In genomic region chr21:18244721-18245486, GRCh38 we compare ENCODE assay signal across 9 cellular contexts. TPM values are rescaled to one million over a fixed set of nuclear protein-coding genes. Genes with fewer than 3 reads are reported as not detected.
DNase-seq lines count a peak whose midpoint lies in the region; ATAC-seq and TF ChIP-seq lines count a peak whose summit lies in the region.
"Had no signal": no experiment of that assay in that cellular context is flagged by ENCODE, and none has a peak within 500 bp of the region (broad histone marks: within the 10 kb centered on the region; RNA-seq: fewer than 3 reads in every experiment).

A gene with protein sequence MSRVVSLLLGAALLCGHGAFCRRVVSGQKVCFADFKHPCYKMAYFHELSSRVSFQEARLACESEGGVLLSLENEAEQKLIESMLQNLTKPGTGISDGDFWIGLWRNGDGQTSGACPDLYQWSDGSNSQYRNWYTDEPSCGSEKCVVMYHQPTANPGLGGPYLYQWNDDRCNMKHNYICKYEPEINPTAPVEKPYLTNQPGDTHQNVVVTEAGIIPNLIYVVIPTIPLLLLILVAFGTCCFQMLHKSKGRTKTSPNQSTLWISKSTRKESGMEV (plus strand): TSS chr21:18244833. CDS start chr21:18245224, 391 bp downstream.

- no peak within 1 kb of the TSS for H3K4me2 ChIP-seq in GM23248 (ENCODE audit: unreplicated experiment)

- H2AFZ ChIP-seq in GM23248, result no peak within 1 kb of the TSS

- WGBS in ectodermal cell, 2 experiments, result 2 to 3% methylated on average over 70 to 72 of the region's 72 CpGs
- 6 to 7% methylated on average over 63 to 65 of the region's 72 CpGs for WGBS in GM23248 (ENCODE audit: low coverage in 1 of 2, low lambda C conversion rate in 2 of 2, missing lambda C conversion rate in 2 of 2), 2 experiments

- peak within 1 kb of the TSS; percentile 26 for H3K4me3 Mint-ChIP-seq in stimulated activated naive CD8-positive, alpha-beta T cell treated with anti-CD3 and anti-CD28 coated beads, Interleukin-15, Interleukin-2, amounts not matched to agents 100 ng/mL and 50 ng/mL, for 24 hours

- intact Hi-C loops in lower lobe of right lung (cut with DNase I), result no loop called here

- no peaks in the 10 kb centered on the region for H3F3A ChIP-seq in GM23248 (ENCODE audit: insufficient read depth)

- H3K4me1 ChIP-seq in ectodermal cell (ENCODE audit: control insufficient read depth, insufficient read depth, low read length) (no peaks in the 10 kb centered on the region), lower lobe of right lung (peaks cover 9% of the 10 kb centered on the region), GM23248 (ENCODE audit: insufficient read depth) (no peaks in the 10 kb centered on the region)

- no peaks in the 10 kb centered on the region for H3K79me2 ChIP-seq in GM23248 (ENCODE audit: insufficient read depth)

- H3K27me3 ChIP-seq in ectodermal cell (ENCODE audit: control insufficient read depth, insufficient read depth, low read length, poor library complexity, severe bottlenecking) (peaks cover 48% of the 10 kb centered on the region), lower lobe of right lung (ENCODE audit: low read depth) (peaks cover 23% of the 10 kb centered on the region), GM23248 (replicated peaks; ENCODE audit: insufficient read depth) (no peaks in the 10 kb centered on the region)

- TF ChIP-seq CTCF in lower lobe of right lung (IDR thresholded peaks at IDR 0.05), result no peak

- H3K9me2 ChIP-seq in GM23248 (ENCODE audit: insufficient read depth), result no peaks in the 10 kb centered on the region

- H3K36me3 Mint-ChIP-seq in stimulated activated naive CD8-positive, alpha-beta T cell treated with anti-CD3 and anti-CD28 coated beads, Interleukin-15, Interleukin-2, amounts not matched to agents 100 ng/mL and 50 ng/mL, for 24 hours (ENCODE audit: low read depth), result no peaks in the 10 kb centered on the region

- ATAC-seq in lower lobe of right lung, result peak; percentile 30 to 55
- ATAC-seq in HG03460 (IDR thresholded peaks at IDR 0.05; ENCODE audit: unreplicated experiment), result no peak

- H3K9me3 ChIP-seq in ectodermal cell (ENCODE audit: control insufficient read depth, low read length), result no peaks in the 10 kb centered on the region
- H3K9me3 ChIP-seq in lower lobe of right lung, result no peaks in the 10 kb centered on the region
- no peaks in the 10 kb centered on the region for H3K9me3 ChIP-seq in GM23248 (ENCODE audit: low read depth)
- H3K9me3 ChIP-seq: neutrophil had no signal

- H3K9me3 Mint-ChIP-seq in stimulated activated naive CD8-positive, alpha-beta T cell treated with anti-CD3 and anti-CD28 coated beads, Interleukin-15, Interleukin-2, amounts not matched to agents 100 ng/mL and 50 ng/mL, for 24 hours, result no peaks in the 10 kb centered on the region

- H3K4me1 Mint-ChIP-seq in stimulated activated naive CD8-positive, alpha-beta T cell treated with anti-CD3 and anti-CD28 coated beads, Interleukin-15, Interleukin-2, amounts not matched to agents 100 ng/mL and 50 ng/mL, for 24 hours (ENCODE audit: low read depth), result no peaks in the 10 kb centered on the region

- peak within 1 kb of the TSS; percentile 53 for H3K4me3 ChIP-seq in ectodermal cell (ENCODE audit: insufficient read depth, low read depth, low read length)
- H3K4me3 ChIP-seq in lower lobe of right lung, result peak within 1 kb of the TSS; percentile 43
- no peak within 1 kb of the TSS for H3K4me3 ChIP-seq in GM23248

- H3K9ac ChIP-seq in GM23248, result no peak within 1 kb of the TSS

- H4K20me1 ChIP-seq in GM23248 (ENCODE audit: insufficient read depth), result no peaks in the 10 kb centered on the region

- DNase-seq in NCI-H1092 treated with DMSO at 0.1 percent for 48 hours (lab: John Stamatoyannopoulos, UW), result peak; percentile 58
- no peak for DNase-seq in lower lobe of right lung
- DNase-seq in GM23248, result no peak
- no peak for DNase-seq in foreskin melanocyte

- H3K27me3 Mint-ChIP-seq in stimulated activated naive CD8-positive, alpha-beta T cell treated with anti-CD3 and anti-CD28 coated beads, Interleukin-15, Interleukin-2, amounts not matched to agents 100 ng/mL and 50 ng/mL, for 24 hours, result peaks cover 28% of the 10 kb centered on the region

- H3K36me3 ChIP-seq in ectodermal cell (ENCODE audit: control insufficient read depth, insufficient read depth, low read length) (no peaks in the 10 kb centered on the region), lower lobe of right lung (no peaks in the 10 kb centered on the region), GM23248 (ENCODE audit: low read depth) (no peaks in the 10 kb centered on the region)
- H3K36me3 ChIP-seq: neutrophil had no signal

- in situ Hi-C loops in GM23248 (cut with MboI), result no loop called here

- no peak within 1 kb of the TSS for H3K27ac Mint-ChIP-seq in stimulated activated naive CD8-positive, alpha-beta T cell treated with anti-CD3 and anti-CD28 coated beads, Interleukin-15, Interleukin-2, amounts not matched to agents 100 ng/mL and 50 ng/mL, for 24 hours

- H3K27ac ChIP-seq in ectodermal cell (ENCODE audit: insufficient read depth, low read depth, low read length, poor library complexity, severe bottlenecking) (no peak within 1 kb of the TSS), lower lobe of right lung (no peak within 1 kb of the TSS), GM23248 (no peak within 1 kb of the TSS)
- H3K27ac ChIP-seq: neutrophil had no signal

RNA-seq across cellular contexts. Expression of the gene that starts here (rescaled TPM):
- polyA plus RNA-seq in ectodermal cell (2013, experiment 1 of 4), result 1.4 TPM
- 1.00 TPM for polyA plus RNA-seq in ectodermal cell (2013, experiment 2 of 4)
- polyA plus RNA-seq in ectodermal cell (2013, experiment 3 of 4), result 1.6 TPM
- polyA plus RNA-seq in ectodermal cell (2013, experiment 4 of 4), result 1.3 TPM
- total RNA-seq in lower lobe of right lung, result not detected
- not detected in 2 replicates for total RNA-seq in GM23248 (2014; rRNA removed; shearing (Covaris generic))
- polyA plus RNA-seq in GM23248 (2016; fragmentation: Nextera tagmentation; extraction: Ambion mirVana), result not detected in 2 replicates
- total RNA-seq: bronchial epithelial cell had no signal

Comparison
In these comparisons a context has a peak if more than half of its experiments do, and no peak if none do; other contexts are left out.
1. Peak in ATAC-seq and H3K4me3 ChIP-seq in lower lobe of right lung; RNA of the gene not detected or under 1 TPM.